1 cellular context compared by ENCODE assay signal in the genomic region with DNA sequence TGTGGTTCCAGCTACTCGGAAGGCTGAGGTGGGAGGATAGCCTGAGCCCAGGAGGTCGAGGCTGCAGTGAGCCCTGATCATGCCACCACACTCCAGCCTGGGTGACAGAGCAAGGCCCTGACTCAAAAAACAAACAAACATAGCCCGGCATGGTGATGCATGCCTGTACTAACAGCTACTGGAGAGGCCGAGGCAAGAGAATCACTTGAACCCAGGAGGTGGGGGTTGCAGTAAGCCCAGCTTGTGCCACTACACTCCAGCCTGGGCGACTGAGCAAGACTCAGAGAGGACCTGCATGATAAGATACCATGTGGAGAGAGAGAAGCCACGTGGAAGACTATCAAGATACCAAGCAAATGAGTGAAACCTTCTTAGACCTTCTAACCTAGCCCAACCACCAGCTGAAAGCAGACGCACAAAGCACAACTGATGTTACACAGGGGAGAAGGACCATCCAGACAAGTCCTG.
TF ChIP-seq lines count a peak whose summit lies in the region.

No MANE protein-coding gene starts in this region.

TF ChIP-seq in HepG2, 621 proteins besides CTCF, POLR2A, EP300 and RAD21 (continued from another document and continues in another):
- TF ChIP-seq, protein P1, sequence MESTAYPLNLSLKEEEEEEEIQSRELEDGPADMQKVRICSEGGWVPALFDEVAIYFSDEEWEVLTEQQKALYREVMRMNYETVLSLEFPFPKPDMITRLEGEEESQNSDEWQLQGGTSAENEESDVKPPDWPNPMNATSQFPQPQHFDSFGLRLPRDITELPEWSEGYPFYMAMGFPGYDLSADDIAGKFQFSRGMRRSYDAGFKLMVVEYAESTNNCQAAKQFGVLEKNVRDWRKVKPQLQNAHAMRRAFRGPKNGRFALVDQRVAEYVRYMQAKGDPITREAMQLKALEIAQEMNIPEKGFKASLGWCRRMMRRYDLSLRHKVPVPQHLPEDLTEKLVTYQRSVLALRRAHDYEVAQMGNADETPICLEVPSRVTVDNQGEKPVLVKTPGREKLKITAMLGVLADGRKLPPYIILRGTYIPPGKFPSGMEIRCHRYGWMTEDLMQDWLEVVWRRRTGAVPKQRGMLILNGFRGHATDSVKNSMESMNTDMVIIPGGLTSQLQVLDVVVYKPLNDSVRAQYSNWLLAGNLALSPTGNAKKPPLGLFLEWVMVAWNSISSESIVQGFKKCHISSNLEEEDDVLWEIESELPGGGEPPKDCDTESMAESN (CRISPR knock-in tag; conservative IDR thresholded peaks at IDR 0.05), result no peak
- TF ChIP-seq ZNF572 (CRISPR knock-in tag; IDR thresholded peaks at IDR 0.05), result no peak
- 0 out of 2 replicates have a peak, but pooled peaks have one; percentile 40 for TF ChIP-seq SMAD3 (CRISPR knock-in tag; IDR thresholded peaks at IDR 0.05)
- TF ChIP-seq DMTF1 (CRISPR knock-in tag; IDR thresholded peaks at IDR 0.05), result no peak
- TF ChIP-seq GATAD2A (CRISPR knock-in tag; IDR thresholded peaks at IDR 0.05), result peak; percentile 86
- TF ChIP-seq ELF3 (CRISPR knock-in tag; IDR thresholded peaks at IDR 0.05), result peak; percentile 49; the same call in 1 of the 2 replicates
- 0 out of 2 replicates have a peak, but pooled peaks have one; percentile 34 for TF ChIP-seq THAP11 (CRISPR knock-in tag; IDR thresholded peaks at IDR 0.05)
- TF ChIP-seq HIC2 (CRISPR knock-in tag; IDR thresholded peaks at IDR 0.05; ENCODE audit: low read depth), result peak; percentile 75; the same call in 1 of the 2 replicates
- TF ChIP-seq ZNF792 (CRISPR knock-in tag; IDR thresholded peaks at IDR 0.05), result 0 out of 2 replicates have a peak, but pooled peaks have one; percentile 52
- TF ChIP-seq ZFX (CRISPR knock-in tag; IDR thresholded peaks at IDR 0.05; ENCODE audit: low read depth), result peak; percentile 68
- TF ChIP-seq DMAP1 (CRISPR knock-in tag; IDR thresholded peaks at IDR 0.05), result peak; percentile 64; the same call in 1 of the 2 replicates
- TF ChIP-seq ZNF619 (CRISPR knock-in tag; IDR thresholded peaks at IDR 0.05), result no peak
- TF ChIP-seq ZNF34 (CRISPR knock-in tag; IDR thresholded peaks at IDR 0.05; ENCODE audit: borderline replicate concordance), result no peak
- TF ChIP-seq ATAD3A (CRISPR knock-in tag; IDR thresholded peaks at IDR 0.05), result no peak
- TF ChIP-seq, protein P2, sequence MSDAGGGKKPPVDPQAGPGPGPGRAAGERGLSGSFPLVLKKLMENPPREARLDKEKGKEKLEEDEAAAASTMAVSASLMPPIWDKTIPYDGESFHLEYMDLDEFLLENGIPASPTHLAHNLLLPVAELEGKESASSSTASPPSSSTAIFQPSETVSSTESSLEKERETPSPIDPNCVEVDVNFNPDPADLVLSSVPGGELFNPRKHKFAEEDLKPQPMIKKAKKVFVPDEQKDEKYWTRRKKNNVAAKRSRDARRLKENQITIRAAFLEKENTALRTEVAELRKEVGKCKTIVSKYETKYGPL (CRISPR knock-in tag; IDR thresholded peaks at IDR 0.05), result no peak
- 0 out of 2 replicates have a peak, but pooled peaks have one; percentile 31 for TF ChIP-seq MIER2 (CRISPR knock-in tag; IDR thresholded peaks at IDR 0.05)
- 0 out of 2 replicates have a peak, but pooled peaks have one; percentile 17 for TF ChIP-seq TFDP2 (CRISPR knock-in tag; IDR thresholded peaks at IDR 0.05)
- TF ChIP-seq, protein P3, sequence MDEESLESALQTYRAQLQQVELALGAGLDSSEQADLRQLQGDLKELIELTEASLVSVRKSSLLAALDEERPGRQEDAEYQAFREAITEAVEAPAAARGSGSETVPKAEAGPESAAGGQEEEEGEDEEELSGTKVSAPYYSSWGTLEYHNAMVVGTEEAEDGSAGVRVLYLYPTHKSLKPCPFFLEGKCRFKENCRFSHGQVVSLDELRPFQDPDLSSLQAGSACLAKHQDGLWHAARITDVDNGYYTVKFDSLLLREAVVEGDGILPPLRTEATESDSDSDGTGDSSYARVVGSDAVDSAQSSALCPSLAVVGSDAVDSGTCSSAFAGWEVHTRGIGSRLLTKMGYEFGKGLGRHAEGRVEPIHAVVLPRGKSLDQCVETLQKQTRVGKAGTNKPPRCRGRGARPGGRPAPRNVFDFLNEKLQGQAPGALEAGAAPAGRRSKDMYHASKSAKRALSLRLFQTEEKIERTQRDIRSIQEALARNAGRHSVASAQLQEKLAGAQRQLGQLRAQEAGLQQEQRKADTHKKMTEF (CRISPR knock-in tag; IDR thresholded peaks at IDR 0.05), result peak; percentile 60
- TF ChIP-seq ZBTB38 (CRISPR knock-in tag; IDR thresholded peaks at IDR 0.05), result peak; percentile 73; the same call in 1 of the 2 replicates
- TF ChIP-seq, protein P4, sequence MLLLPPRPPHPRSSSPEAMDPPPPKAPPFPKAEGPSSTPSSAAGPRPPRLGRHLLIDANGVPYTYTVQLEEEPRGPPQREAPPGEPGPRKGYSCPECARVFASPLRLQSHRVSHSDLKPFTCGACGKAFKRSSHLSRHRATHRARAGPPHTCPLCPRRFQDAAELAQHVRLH (CRISPR knock-in tag; IDR thresholded peaks at IDR 0.05; ENCODE audit: borderline replicate concordance, low read depth), result peak; percentile 77; the same call in 1 of the 2 replicates
- TF ChIP-seq ZNF17 (CRISPR knock-in tag; IDR thresholded peaks at IDR 0.05), result no peak
- TF ChIP-seq ZNF331 (CRISPR knock-in tag; IDR thresholded peaks at IDR 0.05), result 0 out of 2 replicates have a peak, but pooled peaks have one; percentile 25
- peak; percentile 65 for TF ChIP-seq ZSCAN21 (CRISPR knock-in tag; IDR thresholded peaks at IDR 0.05; ENCODE audit: borderline replicate concordance)
- peak; percentile 32; the same call in 1 of the 2 replicates for TF ChIP-seq HDAC2 (CRISPR knock-in tag; IDR thresholded peaks at IDR 0.05)
- TF ChIP-seq KAT8 (CRISPR knock-in tag; IDR thresholded peaks at IDR 0.05), result peak; percentile 30; the same call in 1 of the 2 replicates
- no peak for TF ChIP-seq ZSCAN12 (CRISPR knock-in tag; IDR thresholded peaks at IDR 0.05)
- TF ChIP-seq FOXK1 (CRISPR knock-in tag; IDR thresholded peaks at IDR 0.05; ENCODE audit: borderline replicate concordance, low read depth), result peak; percentile 52; the same call in 1 of the 2 replicates
- peak; percentile 33; the same call in 1 of the 2 replicates for TF ChIP-seq RXRA (CRISPR knock-in tag; IDR thresholded peaks at IDR 0.05)
- TF ChIP-seq SKI (IDR thresholded peaks at IDR 0.05; ENCODE audit: partially characterized antibody), result no peak
- TF ChIP-seq DRAP1 (CRISPR knock-in tag; IDR thresholded peaks at IDR 0.05), result peak; percentile 34; the same call in 1 of the 2 replicates
- TF ChIP-seq ARNT2 (CRISPR knock-in tag; IDR thresholded peaks at IDR 0.05; ENCODE audit: low read depth), result no peak
- no peak for TF ChIP-seq RBM22 (optimal IDR thresholded peaks at IDR 0.05; ENCODE audit: low read length)
- TF ChIP-seq IRF9 (CRISPR knock-in tag; IDR thresholded peaks at IDR 0.05; ENCODE audit: borderline replicate concordance), result 0 out of 2 replicates have a peak, but pooled peaks have one; percentile 40
- TF ChIP-seq ZSCAN20 (CRISPR knock-in tag; IDR thresholded peaks at IDR 0.05; ENCODE audit: borderline replicate concordance), result no peak
- 0 out of 2 replicates have a peak, but pooled peaks have one; percentile 38 for TF ChIP-seq ZNF646 (CRISPR knock-in tag; IDR thresholded peaks at IDR 0.05)
- peak; percentile 75 for TF ChIP-seq SALL1 (CRISPR knock-in tag; IDR thresholded peaks at IDR 0.05)
- no peak for TF ChIP-seq ZFP41 (CRISPR knock-in tag; IDR thresholded peaks at IDR 0.05; ENCODE audit: borderline replicate concordance)
- TF ChIP-seq ZNF615 (CRISPR knock-in tag; IDR thresholded peaks at IDR 0.05; ENCODE audit: borderline replicate concordance), result no peak
- no peak for TF ChIP-seq RNF2 (conservative IDR thresholded peaks at IDR 0.05; ENCODE audit: low read depth)
- TF ChIP-seq ZNF883 (CRISPR knock-in tag; IDR thresholded peaks at IDR 0.05; ENCODE audit: not compliant biosample characterization), result no peak
- TF ChIP-seq SAP130 (CRISPR knock-in tag; IDR thresholded peaks at IDR 0.05; ENCODE audit: low read depth), result peak; percentile 88
